In the genomic region with DNA sequence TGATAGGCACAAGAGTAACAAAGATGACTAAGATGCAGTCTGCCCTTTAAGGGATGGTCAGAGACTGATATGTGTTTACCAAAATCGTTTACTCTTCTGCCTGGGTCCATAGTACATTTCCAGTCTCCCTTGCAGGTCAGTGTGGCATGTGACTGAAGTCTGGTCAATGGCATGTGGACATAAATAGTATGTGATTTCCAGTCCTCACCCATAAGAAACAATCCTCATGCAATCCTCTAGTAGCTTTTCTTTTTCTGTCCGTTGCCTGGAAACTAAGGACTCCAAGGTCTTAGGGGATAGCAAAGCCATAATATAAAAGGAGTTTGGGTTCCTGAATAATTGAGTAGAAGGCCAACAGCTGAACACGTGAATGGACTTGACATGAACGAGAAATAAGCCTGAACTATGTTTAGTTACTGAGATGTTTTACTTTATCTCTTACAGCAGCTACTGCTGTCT, we compare ENCODE assay signal across 8 cellular contexts. TPM values are rescaled to one million over a fixed set of nuclear protein-coding genes. Genes with fewer than 3 reads are reported as not detected.
DNase-seq lines count a peak whose midpoint lies in the region; ATAC-seq, FAIRE-seq and TF ChIP-seq lines count a peak whose summit lies in the region.

No MANE protein-coding gene starts in this region.

- TF ChIP-seq CTCF in adrenal gland (IDR thresholded peaks at IDR 0.05) (no peak), kidney (IDR thresholded peaks at IDR 0.05; ENCODE audit: borderline replicate concordance, extremely low read depth, insufficient read depth) (no peak), thoracic aorta (IDR thresholded peaks at IDR 0.05) (no peak)

- H3K36me3 Mint-ChIP-seq in activated CD8-positive, alpha-beta memory T cell treated with anti-CD3 and anti-CD28 coated beads, Interleukin-2, amount 10 ng/mL, durations not matched to agents 7 days and 5 days = peaks cover 20% of the 10 kb centered on the region

- 5 to 15% (median 14%) methylated on average over 4 of the region's 4 CpGs for WGBS in adrenal gland, 4 donors

- no peak overlapping the region for H3K27ac ChIP-seq in HUES6 (ENCODE audit: low read depth, low read length)
- H3K27ac ChIP-seq in adrenal gland = peak overlapping the region in 3 of 5 donors; percentile 85 to 93 (median 86)
- H3K27ac ChIP-seq in kidney (ENCODE audit: low read depth in 2 of 2, low read length in 2 of 2) = no peak overlapping the region
- peak overlapping the region; percentile 79 to 81 for H3K27ac ChIP-seq in thoracic aorta

- no peak for DNase-seq in activated CD8-positive, alpha-beta memory T cell treated with anti-CD3 and anti-CD28 coated beads, Interleukin-2, amount 10 ng/mL, durations not matched to agents 7 days and 5 days
- no peak for DNase-seq in activated CD8-positive, alpha-beta memory T cell treated with anti-CD3 and anti-CD28 coated beads, Interleukin-2, amount 50 U/mL, for 4 hours
- DNase-seq in adrenal gland = no peak
- DNase-seq in kidney = no peak
- DNase-seq in thoracic aorta (ENCODE audit: low spot score) = no peak
- no peak for DNase-seq in NCI-H2029 (lab: John Stamatoyannopoulos, UW)
- DNase-seq in NCI-H1048 (lab: John Stamatoyannopoulos, UW) = no peak

- peaks cover 30% of the 10 kb centered on the region for H3K27me3 ChIP-seq in HUES6 (ENCODE audit: control insufficient read depth, insufficient read depth, low read length)
- no peaks in the 10 kb centered on the region for H3K27me3 ChIP-seq in adrenal gland
- H3K27me3 ChIP-seq in thoracic aorta (replicated peaks; ENCODE audit: insufficient read depth) = no peaks in the 10 kb centered on the region

- H3K9ac ChIP-seq in HUES6 (ENCODE audit: low read length) = peak overlapping the region; percentile 88
- peak overlapping the region in 1 of 2 donors; percentile 65 for H3K9ac ChIP-seq in kidney (ENCODE audit: low read length in 2 of 2)

- H3K4me1 ChIP-seq in HUES6 (ENCODE audit: control insufficient read depth, insufficient read depth, low read length) = peaks cover 5% of the 10 kb centered on the region
- peaks cover 6 to 23% of the 10 kb centered on the region in 2 donors for H3K4me1 ChIP-seq in adrenal gland (replicated peaks in 1 of 2)
- H3K4me1 ChIP-seq in kidney (ENCODE audit: control insufficient read depth in 1 of 2, insufficient read depth in 1 of 2, low read depth in 1 of 2, low read length in 2 of 2) = peaks cover 0 to 5% of the 10 kb centered on the region in 2 donors
- H3K4me1 ChIP-seq in thoracic aorta (ENCODE audit: control insufficient read depth in 1 of 2, low read depth in 2 of 2) = peaks cover 11 to 12% of the 10 kb centered on the region in 2 donors

- intact Hi-C loops in adrenal gland (cut with DNase I) = no loop called here
- intact Hi-C loops in kidney (cut with DNase I) = no loop called here

- peak overlapping the region; percentile 95 for H3K4me3 Mint-ChIP-seq in activated CD8-positive, alpha-beta memory T cell treated with anti-CD3 and anti-CD28 coated beads, Interleukin-2, amount 10 ng/mL, durations not matched to agents 7 days and 5 days

- peak overlapping the region; percentile 99 for H3K27ac Mint-ChIP-seq in activated CD8-positive, alpha-beta memory T cell treated with anti-CD3 and anti-CD28 coated beads, Interleukin-2, amount 10 ng/mL, durations not matched to agents 7 days and 5 days

- H3K4me1 Mint-ChIP-seq in activated CD8-positive, alpha-beta memory T cell treated with anti-CD3 and anti-CD28 coated beads, Interleukin-2, amount 10 ng/mL, durations not matched to agents 7 days and 5 days = peaks cover 48% of the 10 kb centered on the region

- H3K9me3 ChIP-seq in HUES6 (ENCODE audit: control insufficient read depth, insufficient read depth, low read depth, low read length) = no peaks in the 10 kb centered on the region
- no peaks in the 10 kb centered on the region for H3K9me3 ChIP-seq in adrenal gland (replicated peaks in 1 of 3)
- H3K9me3 ChIP-seq in kidney (ENCODE audit: control insufficient read depth in 1 of 2, low read length in 2 of 2) = no peaks in the 10 kb centered on the region
- H3K9me3 ChIP-seq in thoracic aorta = no peaks in the 10 kb centered on the region

- no peaks in the 10 kb centered on the region for H3K27me3 Mint-ChIP-seq in activated CD8-positive, alpha-beta memory T cell treated with anti-CD3 and anti-CD28 coated beads, Interleukin-2, amount 10 ng/mL, durations not matched to agents 7 days and 5 days

- no peaks in the 10 kb centered on the region for H3K9me3 Mint-ChIP-seq in activated CD8-positive, alpha-beta memory T cell treated with anti-CD3 and anti-CD28 coated beads, Interleukin-2, amount 10 ng/mL, durations not matched to agents 7 days and 5 days (ENCODE audit: low read depth)

- peak overlapping the region; percentile 85 for H3K4me3 ChIP-seq in HUES6 (ENCODE audit: low read depth, low read length)
- peak overlapping the region in 2 of 4 donors; percentile 54 to 62 for H3K4me3 ChIP-seq in adrenal gland
- H3K4me3 ChIP-seq in kidney (ENCODE audit: low read length in 2 of 2) = peak overlapping the region; percentile 51 to 68
- H3K4me3 ChIP-seq in thoracic aorta = peak overlapping the region; percentile 92

- no peak for FAIRE-seq in kidney (lab: Jason Lieb, UNC)

- no peak for TF ChIP-seq POLR2A in adrenal gland (IDR thresholded peaks at IDR 0.05)

- peak; percentile 1 for ATAC-seq in activated CD8-positive, alpha-beta memory T cell treated with anti-CD3 and anti-CD28 coated beads, Interleukin-2, amount 10 ng/mL, durations not matched to agents 7 days and 5 days
- no peak for ATAC-seq in thoracic aorta (ENCODE audit: insufficient number of reproducible peaks, low FRiP score, low read depth)

- H3K36me3 ChIP-seq in HUES6 (ENCODE audit: control insufficient read depth, insufficient read depth, low read length) (no peaks in the 10 kb centered on the region; the same call in 1 of the 2 replicates), adrenal gland (replicated peaks in 1 of 2) (peaks cover 0 to 3% of the 10 kb centered on the region in 2 donors), kidney (ENCODE audit: control insufficient read depth in 1 of 2, insufficient read depth in 2 of 2, low read length in 2 of 2) (peaks cover 5 to 8% of the 10 kb centered on the region in 2 donors), thoracic aorta (peaks cover 2% of the 10 kb centered on the region)

- CTCF ChIA-PET in activated CD8-positive, alpha-beta memory T cell treated with anti-CD3 and anti-CD28 coated beads, Interleukin-2, amount 10 ng/mL, durations not matched to agents 7 days and 5 days (lab: Charles Lee) = interaction anchor here (1.4 to 10.0 kb wide), 2 partner anchors 15 to 29 kb away, joined by 3 to 76 read pairs; no protein-coding TSS in a partner anchor

RNA-seq across cellular contexts. Expression of gene SLC9B2, which starts 1.1 kb away (rescaled TPM):
- total RNA-seq in activated CD8-positive, alpha-beta memory T cell treated with anti-CD3 and anti-CD28 coated beads, Interleukin-2, amount 10 ng/mL, durations not matched to agents 7 days and 5 days = 10 to 100 TPM; 24.2 to 27.4 TPM
- 10 to 100 TPM in 6 of 8 donors, 1 to 10 TPM in 2; 7.2 to 16.3 (median 13.5) TPM for total RNA-seq in adrenal gland
- 10 to 100 TPM; 12.4 to 14.8 (median 13.3) TPM for polyA plus RNA-seq in adrenal gland
- total RNA-seq in kidney = 6.0 TPM
- polyA plus RNA-seq in kidney (ENCODE audit: insufficient read depth, low read depth, low replicate concordance) = 0.80 TPM
- 10 to 100 TPM in 1 of 2 donors, 1 to 10 TPM in 1; 8.7 to 40.6 TPM for total RNA-seq in thoracic aorta

RNA-seq across cellular contexts. Expression of gene BDH2, which starts 24.2 kb away (rescaled TPM):
- 10 to 100 TPM; 16.5 to 19.2 TPM for total RNA-seq in activated CD8-positive, alpha-beta memory T cell treated with anti-CD3 and anti-CD28 coated beads, Interleukin-2, amount 10 ng/mL, durations not matched to agents 7 days and 5 days
- 100 to 1,000 TPM in 7 of 8 donors, 10 to 100 TPM in 1; 84.6 to 209 (median 116) TPM for total RNA-seq in adrenal gland
- 100 to 1,000 TPM; 101 to 169 (median 111) TPM for polyA plus RNA-seq in adrenal gland
- total RNA-seq in kidney = 104 TPM
- 473 TPM for polyA plus RNA-seq in kidney (ENCODE audit: insufficient read depth, low read depth, low replicate concordance)
- total RNA-seq in thoracic aorta = 10 to 100 TPM; 62.2 to 63.0 TPM

RNA-seq across cellular contexts. Expression of gene SLC9B1, which starts 56.0 kb away (rescaled TPM):
- 1 to 10 TPM; 1.2 to 1.3 TPM for total RNA-seq in activated CD8-positive, alpha-beta memory T cell treated with anti-CD3 and anti-CD28 coated beads, Interleukin-2, amount 10 ng/mL, durations not matched to agents 7 days and 5 days
- 1 to 10 TPM in 6 of 8 donors, under 1 TPM in 1, not detected in 1; 0.54 to 3.0 (median 1.5) TPM for total RNA-seq in adrenal gland
- 1 to 10 TPM in 2 of 3 donors, under 1 TPM in 1; 0.32 to 2.1 (median 1.0) TPM for polyA plus RNA-seq in adrenal gland
- 1.8 TPM for total RNA-seq in kidney
- 0.52 TPM for polyA plus RNA-seq in kidney (ENCODE audit: insufficient read depth, low read depth, low replicate concordance)
- not detected for total RNA-seq in thoracic aorta

Comparison
In these comparisons a context has a peak if more than half of its experiments do, and no peak if none do; other contexts are left out.
1. H3K27ac ChIP-seq: peak in adrenal gland (3 of 5) and thoracic aorta (2 of 2); none in HUES6 (single experiment) and kidney (0 of 2).